Comparison of ENCODE assay signal across 15 cellular contexts in genomic region chrX:70504772-70505450, GRCh38.
DNase-seq lines count a peak whose midpoint lies in the region; ATAC-seq and TF ChIP-seq lines count a peak whose summit lies in the region.
"Had no signal": no experiment of that assay in that cellular context is flagged by ENCODE, and none has a peak within 500 bp of the region (broad histone marks: within the 10 kb centered on the region; RNA-seq: fewer than 3 reads in every experiment).

No MANE protein-coding gene starts in this region.

- peak overlapping the region in 2 of 3 donors; percentile 66 to 71 for H3K27ac Mint-ChIP-seq in CD4-positive, CD25-positive, alpha-beta regulatory T cell
- H3K27ac Mint-ChIP-seq in activated T-cell treated with anti-CD3 and anti-CD28 coated beads, Interleukin-2, amount 50 U/mL, for 24 hours = peak overlapping the region; percentile 7
- peak overlapping the region; percentile 56 to 58 for H3K27ac Mint-ChIP-seq in natural killer cell
- H3K27ac Mint-ChIP-seq: nephron had no signal

- H3K4ac ChIP-seq in trophoblast cell (ENCODE audit: low read depth, low read length) = no peak overlapping the region

- WGBS in trophoblast cell (ENCODE audit: extremely low coverage, insufficient coverage, insufficient read length) = no CpG with 5 or more reads among the region's 6 CpGs

- H3K4me3 Mint-ChIP-seq in CD4-positive, CD25-positive, alpha-beta regulatory T cell = no peak overlapping the region
- no peak overlapping the region for H3K4me3 Mint-ChIP-seq in activated T-cell treated with anti-CD3 and anti-CD28 coated beads, Interleukin-2, amount 50 U/mL, for 24 hours
- no peak overlapping the region for H3K4me3 Mint-ChIP-seq in natural killer cell
- H3K4me3 Mint-ChIP-seq: nephron had no signal

- H2BK5ac ChIP-seq in trophoblast cell (ENCODE audit: low read depth, low read length, poor library complexity) = no peak overlapping the region

- peaks cover 0 to 26% (median 13%) of the 10 kb centered on the region in 4 donors for H3K4me1 Mint-ChIP-seq in CD4-positive, CD25-positive, alpha-beta regulatory T cell
- peaks cover 29% of the 10 kb centered on the region for H3K4me1 Mint-ChIP-seq in activated T-cell treated with anti-CD3 and anti-CD28 coated beads, Interleukin-2, amount 50 U/mL, for 24 hours (ENCODE audit: low read depth)
- H3K4me1 Mint-ChIP-seq in natural killer cell = no peaks in the 10 kb centered on the region
- H3K4me1 Mint-ChIP-seq: nephron had no signal

- no peak overlapping the region for H4K12ac ChIP-seq in trophoblast cell (ENCODE audit: low read depth, low read length)

- H2BK120ac ChIP-seq in trophoblast cell (ENCODE audit: insufficient read depth, low read length, poor library complexity) = no peak overlapping the region

- no peak for TF ChIP-seq CTCF in natural killer cell (IDR thresholded peaks at IDR 0.05)

- no peaks in the 10 kb centered on the region for H3K79me1 ChIP-seq in trophoblast cell (ENCODE audit: low read length)

- H2AFZ ChIP-seq in trophoblast cell (ENCODE audit: insufficient read depth, low read length, poor library complexity) = no peak overlapping the region

- no peak overlapping the region for H3K14ac ChIP-seq in trophoblast cell (ENCODE audit: low read length)

- no peak overlapping the region for H3K4me3 ChIP-seq in CD4-positive, CD25-positive, alpha-beta regulatory T cell (ENCODE audit: low read depth, low read length)
- no peak overlapping the region for H3K4me3 ChIP-seq in trophoblast cell (ENCODE audit: low read depth, low read length)
- H3K4me3 ChIP-seq: adrenal gland, gastrocnemius medialis, lower lobe of right lung had no signal

- peaks cover 2% of the 10 kb centered on the region for H3K4me1 ChIP-seq in CD4-positive, CD25-positive, alpha-beta regulatory T cell (ENCODE audit: control insufficient read depth, insufficient read depth, low read length, poor library complexity, severe bottlenecking)
- no peaks in the 10 kb centered on the region for H3K4me1 ChIP-seq in trophoblast cell (ENCODE audit: control insufficient read depth in 1 of 2, insufficient read depth in 2 of 2, low read length in 2 of 2)
- H3K4me1 ChIP-seq: adrenal gland, gastrocnemius medialis, lower lobe of right lung had no signal

- H2AK5ac ChIP-seq in trophoblast cell (ENCODE audit: low read length) = no peak overlapping the region

- no peak overlapping the region for H3K4me2 ChIP-seq in trophoblast cell (ENCODE audit: low read length)

- DNase-seq in CD4-positive, CD25-positive, alpha-beta regulatory T cell = no peak
- DNase-seq in Daoy (ENCODE audit: low read depth) (peak; percentile 6), natural killer cell (no peak), trophoblast cell (no peak), NCI-H226 (no peak), EL (no peak)
- peak; percentile 36 for DNase-seq in activated T-cell treated with anti-CD3 and anti-CD28 coated beads, Interleukin-2, amount 50 U/mL, for 24 hours
- DNase-seq: adrenal gland, DMS53, gastrocnemius medialis, lower lobe of right lung, NCI-H2029, NCI-H69 had no signal

- H2BK12ac ChIP-seq in trophoblast cell (ENCODE audit: low read length) = no peak overlapping the region

- no peaks in the 10 kb centered on the region for H3K79me2 ChIP-seq in trophoblast cell (ENCODE audit: control insufficient read depth, insufficient read depth, low read length, poor library complexity)

- intact Hi-C loops in natural killer cell (cut with micrococcal nuclease) = no loop called here

- H3K36me3 ChIP-seq in CD4-positive, CD25-positive, alpha-beta regulatory T cell (ENCODE audit: control insufficient read depth, insufficient read depth, low read length) = peaks cover 16% of the 10 kb centered on the region
- peaks cover 21 to 36% of the 10 kb centered on the region in 2 experiments for H3K36me3 ChIP-seq in trophoblast cell (ENCODE audit: control insufficient read depth in 1 of 2, insufficient read depth in 2 of 2, low read length in 2 of 2)
- H3K36me3 ChIP-seq: adrenal gland, gastrocnemius medialis had no signal

- ATAC-seq in CD4-positive, CD25-positive, alpha-beta regulatory T cell (ENCODE audit: low read depth in 2 of 2) = no peak
- ATAC-seq in natural killer cell (no peak), GM19463 (IDR thresholded peaks at IDR 0.05; ENCODE audit: unreplicated experiment) (no peak)
- ATAC-seq: gastrocnemius medialis, lower lobe of right lung had no signal

- no peaks in the 10 kb centered on the region for H3K9me3 ChIP-seq in CD4-positive, CD25-positive, alpha-beta regulatory T cell (ENCODE audit: control insufficient read depth in 2 of 2, low read length in 2 of 2)
- H3K9me3 ChIP-seq in trophoblast cell (ENCODE audit: insufficient read depth, low read depth, low read length) = no peaks in the 10 kb centered on the region
- H3K9me3 ChIP-seq: adrenal gland, gastrocnemius medialis, lower lobe of right lung had no signal

- no peak overlapping the region for H4K8ac ChIP-seq in trophoblast cell (ENCODE audit: low read depth, low read length)

- H4K91ac ChIP-seq in trophoblast cell (ENCODE audit: low read depth, low read length) = no peak overlapping the region

- no peaks in the 10 kb centered on the region for H3K27me3 ChIP-seq in CD4-positive, CD25-positive, alpha-beta regulatory T cell (ENCODE audit: control insufficient read depth, insufficient read depth, low read length)
- no peaks in the 10 kb centered on the region for H3K27me3 ChIP-seq in trophoblast cell (ENCODE audit: insufficient read depth, low read length)

- peaks cover 3% of the 10 kb centered on the region for H3K36me3 Mint-ChIP-seq in CD4-positive, CD25-positive, alpha-beta regulatory T cell
- peaks cover 8% of the 10 kb centered on the region for H3K36me3 Mint-ChIP-seq in activated T-cell treated with anti-CD3 and anti-CD28 coated beads, Interleukin-2, amount 50 U/mL, for 24 hours (ENCODE audit: low read depth)
- no peaks in the 10 kb centered on the region for H3K36me3 Mint-ChIP-seq in natural killer cell

- no peak overlapping the region for H3K23ac ChIP-seq in trophoblast cell (ENCODE audit: low read length)

- H3K27me3 Mint-ChIP-seq in CD4-positive, CD25-positive, alpha-beta regulatory T cell = no peaks in the 10 kb centered on the region
- peaks cover 39% of the 10 kb centered on the region for H3K27me3 Mint-ChIP-seq in activated T-cell treated with anti-CD3 and anti-CD28 coated beads, Interleukin-2, amount 50 U/mL, for 24 hours
- peaks cover 0 to 7% of the 10 kb centered on the region in 2 donors for H3K27me3 Mint-ChIP-seq in natural killer cell (ENCODE audit: low read depth in 2 of 2)

- no peak overlapping the region for H3K9ac ChIP-seq in trophoblast cell (ENCODE audit: low read length)

- no peak overlapping the region for H3K27ac ChIP-seq in CD4-positive, CD25-positive, alpha-beta regulatory T cell (ENCODE audit: insufficient read depth, low read length, poor library complexity, severe bottlenecking)
- no peak overlapping the region for H3K27ac ChIP-seq in trophoblast cell (ENCODE audit: low read depth, low read length)
- H3K27ac ChIP-seq: adrenal gland, gastrocnemius medialis, lower lobe of right lung had no signal

- H3K9me3 Mint-ChIP-seq in CD4-positive, CD25-positive, alpha-beta regulatory T cell = no peaks in the 10 kb centered on the region
- no peaks in the 10 kb centered on the region for H3K9me3 Mint-ChIP-seq in activated T-cell treated with anti-CD3 and anti-CD28 coated beads, Interleukin-2, amount 50 U/mL, for 24 hours
- H3K9me3 Mint-ChIP-seq in natural killer cell = no peaks in the 10 kb centered on the region

- no peak overlapping the region for H3K18ac ChIP-seq in trophoblast cell (ENCODE audit: low read length)

Comparison
In these comparisons a context has a peak if more than half of its experiments do, and no peak if none do; other contexts are left out.
1. DNase-seq: peak in Daoy (single experiment) and activated T-cell treated with anti-CD3 and anti-CD28 coated beads, Interleukin-2, amount 50 U/mL, for 24 hours (single experiment); none in CD4-positive, CD25-positive, alpha-beta regulatory T cell (0 of 3), natural killer cell (single experiment), trophoblast cell (0 of 2), NCI-H226 (single experiment) and EL (single experiment).
2. H3K27ac Mint-ChIP-seq: peak in every context shown above with its lines; median percentile 68 in CD4-positive, CD25-positive, alpha-beta regulatory T cell; 57 in natural killer cell; 7 in activated T-cell treated with anti-CD3 and anti-CD28 coated beads, Interleukin-2, amount 50 U/mL, for 24 hours.